Comparison of ENCODE assay signal across 1 cellular context in the genomic region with DNA sequence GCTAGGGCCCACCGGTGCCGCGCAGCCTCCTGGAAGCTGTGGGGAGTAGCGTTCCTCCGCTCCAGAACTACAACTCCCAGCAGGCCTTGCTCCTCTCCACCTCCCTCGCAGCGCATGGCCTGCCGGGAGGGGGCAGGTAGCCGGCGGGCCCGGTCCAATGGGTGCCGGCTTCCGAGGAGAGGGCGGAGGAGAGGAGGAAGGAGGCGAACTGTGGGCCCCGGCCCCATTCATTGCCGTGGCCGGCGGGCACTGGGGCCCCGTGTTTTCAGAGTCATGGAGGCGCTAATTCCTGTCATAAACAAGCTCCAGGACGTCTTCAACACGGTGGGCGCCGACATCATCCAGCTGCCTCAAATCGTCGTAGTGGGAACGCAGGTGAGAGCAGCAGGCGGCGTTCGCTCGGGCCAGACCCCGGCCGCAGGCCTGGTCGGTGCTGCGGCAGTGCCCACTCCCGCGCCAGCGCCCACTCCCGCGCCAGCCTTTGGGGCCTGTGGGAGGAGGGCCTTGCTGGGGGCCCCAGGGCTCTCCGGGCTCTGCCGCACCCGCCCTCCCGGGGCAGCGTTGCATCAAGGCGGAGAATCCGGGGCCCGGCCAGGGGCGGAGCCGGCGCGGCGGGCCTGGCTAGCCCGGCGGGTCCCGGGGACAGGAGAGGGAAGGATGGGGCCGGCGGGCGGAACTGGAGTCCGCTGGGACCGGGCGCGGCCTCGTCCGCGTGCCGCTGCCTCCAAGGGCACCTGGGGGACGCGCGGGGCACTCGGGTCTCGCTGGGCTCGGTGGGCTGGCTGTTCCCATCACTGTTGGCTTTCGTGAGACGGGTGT.
TF ChIP-seq lines count a peak whose summit lies in the region.

Gene DNM1L, plus strand, starts transcription at position 211 of the 819 bp plus-strand sequence. Its CDS starts 63 bp downstream, at position 274.

TF ChIP-seq in HepG2, 621 proteins besides CTCF, POLR2A, EP300 and RAD21 (continued from another document and continues in another):
- TF ChIP-seq E2F1 (CRISPR knock-in tag; IDR thresholded peaks at IDR 0.05) (peak; percentile 72; the same call in 1 of the 2 replicates), CBX1 (IDR thresholded peaks at IDR 0.05; ENCODE audit: low read depth) (no peak), RELA (CRISPR knock-in tag; IDR thresholded peaks at IDR 0.05) (peak; percentile 63; the same call in 1 of the 2 replicates), ZBTB21 (CRISPR knock-in tag; IDR thresholded peaks at IDR 0.05) (no peak), JDP2 (CRISPR knock-in tag; IDR thresholded peaks at IDR 0.05; ENCODE audit: borderline replicate concordance) (no peak), SP2 (CRISPR knock-in tag; IDR thresholded peaks at IDR 0.05) (peak; percentile 54; the same call in 1 of the 2 replicates), IKZF5 (CRISPR knock-in tag; IDR thresholded peaks at IDR 0.05) (peak; percentile 78), HCFC1 (IDR thresholded peaks at IDR 0.05; ENCODE audit: low read depth, low read length) (peak; percentile 96), CERS6 (CRISPR knock-in tag; IDR thresholded peaks at IDR 0.05) (no peak), ZNF547 (CRISPR knock-in tag; IDR thresholded peaks at IDR 0.05) (peak; percentile 88), KLF6 (CRISPR knock-in tag; IDR thresholded peaks at IDR 0.05) (peak; percentile 65; the same call in 1 of the 2 replicates), ZNF879 (CRISPR knock-in tag; IDR thresholded peaks at IDR 0.05) (0 out of 2 replicates have a peak, but pooled peaks have one; percentile 67), EEA1 (CRISPR knock-in tag; IDR thresholded peaks at IDR 0.05; ENCODE audit: borderline replicate concordance) (peak; percentile 17; the same call in 1 of the 2 replicates), ZNF138 (CRISPR knock-in tag; IDR thresholded peaks at IDR 0.05; ENCODE audit: low read depth) (0 out of 2 replicates have a peak, but pooled peaks have one; percentile 64), RARG (CRISPR knock-in tag; IDR thresholded peaks at IDR 0.05; ENCODE audit: low read depth) (0 out of 2 replicates have a peak, but pooled peaks have one; percentile 78), ZNF772 (CRISPR knock-in tag; IDR thresholded peaks at IDR 0.05) (peak; percentile 79), ZNF160 (CRISPR knock-in tag; IDR thresholded peaks at IDR 0.05) (no peak), HDAC1 (CRISPR knock-in tag; IDR thresholded peaks at IDR 0.05) (peak; percentile 85), KAT7 (CRISPR knock-in tag; IDR thresholded peaks at IDR 0.05; ENCODE audit: borderline replicate concordance) (peak; percentile 46; the same call in 1 of the 2 replicates), HNF1B (CRISPR knock-in tag; IDR thresholded peaks at IDR 0.05) (peak; percentile 77), ATF6 (CRISPR knock-in tag; conservative IDR thresholded peaks at IDR 0.05) (peak; percentile 48; the same call in 1 of the 2 replicates), ARNT2 (CRISPR knock-in tag; IDR thresholded peaks at IDR 0.05; ENCODE audit: low read depth) (peak; percentile 71; the same call in 1 of the 2 replicates), THRA (CRISPR knock-in tag; IDR thresholded peaks at IDR 0.05; ENCODE audit: borderline replicate concordance) (peak; percentile 62; the same call in 1 of the 2 replicates), MIER2 (CRISPR knock-in tag; IDR thresholded peaks at IDR 0.05) (0 out of 2 replicates have a peak, but pooled peaks have one; percentile 36), RXRA (CRISPR knock-in tag; IDR thresholded peaks at IDR 0.05) (0 out of 2 replicates have a peak, but pooled peaks have one; percentile 27), ZNF768 (CRISPR knock-in tag; IDR thresholded peaks at IDR 0.05) (peak; percentile 51; the same call in 1 of the 2 replicates), ZNF430 (CRISPR knock-in tag; IDR thresholded peaks at IDR 0.05) (peak; percentile 79; the same call in 1 of the 2 replicates), SRSF1 (optimal IDR thresholded peaks at IDR 0.05; ENCODE audit: low read depth, low read length) (peak; percentile 42), HDAC6 (IDR thresholded peaks at IDR 0.05; ENCODE audit: low read depth, low read length) (no peak), SOX6 (IDR thresholded peaks at IDR 0.05) (no peak), SOX6 (CRISPR knock-in tag; IDR thresholded peaks at IDR 0.05) (peak; percentile 42; the same call in 1 of the 2 replicates), ZNF234 (CRISPR knock-in tag; conservative IDR thresholded peaks at IDR 0.05) (0 out of 2 replicates have a peak, but pooled peaks have one; percentile 31), CEBPB (IDR thresholded peaks at IDR 0.05; ENCODE audit: borderline replicate concordance, low read depth, low read length) (0 out of 2 replicates have a peak, but pooled peaks have one; percentile 11), MYC (CRISPR knock-in tag; IDR thresholded peaks at IDR 0.05; ENCODE audit: borderline replicate concordance) (peak; percentile 67; the same call in 1 of the 2 replicates), ZNF136 (CRISPR knock-in tag; IDR thresholded peaks at IDR 0.05; ENCODE audit: low read depth) (0 out of 2 replicates have a peak, but pooled peaks have one; percentile 66)
- TF ChIP-seq, protein P1, sequence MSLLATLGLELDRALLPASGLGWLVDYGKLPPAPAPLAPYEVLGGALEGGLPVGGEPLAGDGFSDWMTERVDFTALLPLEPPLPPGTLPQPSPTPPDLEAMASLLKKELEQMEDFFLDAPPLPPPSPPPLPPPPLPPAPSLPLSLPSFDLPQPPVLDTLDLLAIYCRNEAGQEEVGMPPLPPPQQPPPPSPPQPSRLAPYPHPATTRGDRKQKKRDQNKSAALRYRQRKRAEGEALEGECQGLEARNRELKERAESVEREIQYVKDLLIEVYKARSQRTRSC (CRISPR knock-in tag; IDR thresholded peaks at IDR 0.05; ENCODE audit: low read depth), result peak; percentile 76; the same call in 1 of the 2 replicates
- TF ChIP-seq, protein P2, sequence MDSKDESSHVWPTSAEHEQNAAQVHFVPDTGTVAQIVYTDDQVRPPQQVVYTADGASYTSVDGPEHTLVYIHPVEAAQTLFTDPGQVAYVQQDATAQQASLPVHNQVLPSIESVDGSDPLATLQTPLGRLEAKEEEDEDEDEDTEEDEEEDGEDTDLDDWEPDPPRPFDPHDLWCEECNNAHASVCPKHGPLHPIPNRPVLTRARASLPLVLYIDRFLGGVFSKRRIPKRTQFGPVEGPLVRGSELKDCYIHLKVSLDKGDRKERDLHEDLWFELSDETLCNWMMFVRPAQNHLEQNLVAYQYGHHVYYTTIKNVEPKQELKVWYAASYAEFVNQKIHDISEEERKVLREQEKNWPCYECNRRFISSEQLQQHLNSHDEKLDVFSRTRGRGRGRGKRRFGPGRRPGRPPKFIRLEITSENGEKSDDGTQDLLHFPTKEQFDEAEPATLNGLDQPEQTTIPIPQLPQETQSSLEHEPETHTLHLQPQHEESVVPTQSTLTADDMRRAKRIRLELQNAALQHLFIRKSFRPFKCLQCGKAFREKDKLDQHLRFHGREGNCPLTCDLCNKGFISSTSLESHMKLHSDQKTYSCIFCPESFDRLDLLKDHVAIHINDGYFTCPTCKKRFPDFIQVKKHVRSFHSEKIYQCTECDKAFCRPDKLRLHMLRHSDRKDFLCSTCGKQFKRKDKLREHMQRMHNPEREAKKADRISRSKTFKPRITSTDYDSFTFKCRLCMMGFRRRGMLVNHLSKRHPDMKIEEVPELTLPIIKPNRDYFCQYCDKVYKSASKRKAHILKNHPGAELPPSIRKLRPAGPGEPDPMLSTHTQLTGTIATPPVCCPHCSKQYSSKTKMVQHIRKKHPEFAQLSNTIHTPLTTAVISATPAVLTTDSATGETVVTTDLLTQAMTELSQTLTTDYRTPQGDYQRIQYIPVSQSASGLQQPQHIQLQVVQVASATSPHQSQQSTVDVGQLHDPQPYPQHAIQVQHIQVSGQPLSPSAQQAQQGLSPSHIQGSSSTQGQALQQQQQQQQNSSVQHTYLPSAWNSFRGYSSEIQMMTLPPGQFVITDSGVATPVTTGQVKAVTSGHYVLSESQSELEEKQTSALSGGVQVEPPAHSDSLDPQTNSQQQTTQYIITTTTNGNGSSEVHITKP (CRISPR knock-in tag; IDR thresholded peaks at IDR 0.05; ENCODE audit: low read depth), result peak; percentile 59; the same call in 1 of the 2 replicates
- TF ChIP-seq, protein P3, sequence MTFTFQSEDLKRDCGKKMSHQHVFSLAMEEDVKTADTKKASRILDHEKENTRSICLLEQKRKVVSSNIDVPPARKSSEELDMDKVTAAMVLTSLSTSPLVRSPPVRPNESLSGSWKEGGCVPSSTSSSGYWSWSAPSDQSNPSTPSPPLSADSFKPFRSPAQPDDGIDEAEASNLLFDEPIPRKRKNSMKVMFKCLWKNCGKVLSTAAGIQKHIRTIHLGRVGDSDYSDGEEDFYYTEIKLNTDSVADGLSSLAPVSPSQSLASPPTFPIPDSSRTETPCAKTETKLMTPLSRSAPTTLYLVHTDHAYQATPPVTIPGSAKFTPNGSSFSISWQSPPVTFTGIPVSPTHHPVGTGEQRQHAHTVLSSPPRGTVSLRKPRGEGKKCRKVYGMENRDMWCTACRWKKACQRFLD (CRISPR knock-in tag; IDR thresholded peaks at IDR 0.05; ENCODE audit: borderline replicate concordance), result peak; percentile 85; the same call in 1 of the 2 replicates
